ENCODE assay signal across 8 cellular contexts in the genomic region with DNA sequence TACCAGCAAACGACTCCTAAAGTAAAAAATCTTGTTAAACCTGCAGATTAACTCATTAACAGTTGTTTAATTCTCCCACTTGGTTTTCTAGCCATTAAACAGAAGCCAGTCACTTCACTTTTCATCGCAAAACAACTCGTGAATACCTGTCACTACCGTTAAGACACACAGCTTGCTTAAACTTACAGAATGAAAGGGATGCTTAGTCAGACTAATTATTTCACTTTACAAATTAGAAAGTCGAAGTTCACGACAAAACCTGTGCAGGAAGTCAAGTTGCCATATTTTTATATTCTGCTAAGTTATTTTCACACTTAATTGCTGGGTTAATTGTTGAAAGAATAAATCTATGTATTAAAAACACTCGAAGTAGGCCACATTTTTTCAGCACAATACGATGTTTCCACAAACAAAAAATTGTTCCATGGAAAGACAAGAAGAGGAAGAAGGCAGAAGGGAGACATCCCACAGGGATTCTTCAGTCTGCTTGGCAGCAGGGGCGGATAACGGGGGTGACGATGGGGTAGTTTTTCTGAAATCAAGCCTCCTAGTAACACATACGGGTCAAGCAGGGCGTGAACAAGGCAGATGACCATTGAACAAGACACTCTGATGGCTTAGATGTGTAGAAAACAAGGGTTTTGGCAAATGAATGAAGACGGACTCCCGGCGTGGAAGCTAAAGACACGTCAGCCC. TPM values are rescaled to one million over a fixed set of nuclear protein-coding genes. Genes with fewer than 3 reads are reported as not detected.
DNase-seq lines count a peak whose midpoint lies in the region; ATAC-seq lines count a peak whose summit lies in the region.

No MANE protein-coding gene starts in this region.

- peaks cover 48% of the 10 kb centered on the region for H3K36me3 Mint-ChIP-seq in activated CD4-positive, alpha-beta memory T cell treated with anti-CD3 and anti-CD28 coated beads, Interleukin-2, amount 10 ng/mL, durations not matched to agents 7 days and 5 days (ENCODE audit: low read depth)

- H3K9me3 Mint-ChIP-seq in activated CD4-positive, alpha-beta memory T cell treated with anti-CD3 and anti-CD28 coated beads, Interleukin-2, amount 10 ng/mL, durations not matched to agents 7 days and 5 days: peaks cover 2% of the 10 kb centered on the region

- H3K27me3 Mint-ChIP-seq in activated CD4-positive, alpha-beta memory T cell treated with anti-CD3 and anti-CD28 coated beads, Interleukin-2, amount 10 ng/mL, durations not matched to agents 7 days and 5 days: no peaks in the 10 kb centered on the region

- DNase-seq in activated CD4-positive, alpha-beta memory T cell treated with anti-CD3 and anti-CD28 coated beads, Interleukin-2, amount 10 ng/mL, durations not matched to agents 7 days and 5 days: no peak
- DNase-seq in foreskin melanocyte: peak; percentile 38
- peak; percentile 23 for DNase-seq in renal cortical epithelial cell (ENCODE audit: low read depth)
- no peak for DNase-seq in hepatic stellate cell (ENCODE audit: low spot score)
- DNase-seq in activated CD4-positive, CD25-positive, alpha-beta regulatory T cell treated with anti-CD3 and anti-CD28 coated beads, Interleukin-2, amount 50 U/mL, for 72 hours: no peak

- H3K4me3 Mint-ChIP-seq in activated CD4-positive, alpha-beta memory T cell treated with anti-CD3 and anti-CD28 coated beads, Interleukin-2, amount 10 ng/mL, durations not matched to agents 7 days and 5 days: peak overlapping the region; percentile 99

- ATAC-seq in HG03571 (IDR thresholded peaks at IDR 0.05; ENCODE audit: unreplicated experiment) (peak; percentile 2), HG02970 (IDR thresholded peaks at IDR 0.05; ENCODE audit: low FRiP score, unreplicated experiment) (no peak)

- peak overlapping the region; percentile 99 for H3K4me3 ChIP-seq in GM08714 (ENCODE audit: low read length)

- CTCF ChIA-PET in activated CD4-positive, alpha-beta memory T cell treated with anti-CD3 and anti-CD28 coated beads, Interleukin-2, amount 10 ng/mL, durations not matched to agents 7 days and 5 days (lab: Charles Lee): interaction anchor here (1.1 kb wide), 1 partner anchor 78 kb away, joined by 4 read pairs; the partner anchor contains the start of genes CAGE1 and RIOK1

- POLR2A ChIA-PET in activated CD4-positive, alpha-beta memory T cell treated with anti-CD3 and anti-CD28 coated beads, Interleukin-2, amount 10 ng/mL, durations not matched to agents 7 days and 5 days (lab: Charles Lee): interaction anchor here (1.2 to 5.0 kb wide), 5 partner anchors 8 to 103 kb away, joined by 3 to 61 read pairs (median 5); partner anchors contain the start of genes CAGE1 and RIOK1

- H3K4me1 Mint-ChIP-seq in activated CD4-positive, alpha-beta memory T cell treated with anti-CD3 and anti-CD28 coated beads, Interleukin-2, amount 10 ng/mL, durations not matched to agents 7 days and 5 days: peaks cover 57% of the 10 kb centered on the region

- peak overlapping the region; percentile 94 for H3K27ac Mint-ChIP-seq in activated CD4-positive, alpha-beta memory T cell treated with anti-CD3 and anti-CD28 coated beads, Interleukin-2, amount 10 ng/mL, durations not matched to agents 7 days and 5 days

RNA-seq across cellular contexts. Expression of gene SSR1, which starts 0.9 kb away (rescaled TPM):
- total RNA-seq in activated CD4-positive, alpha-beta memory T cell treated with anti-CD3 and anti-CD28 coated beads, Interleukin-2, amount 10 ng/mL, durations not matched to agents 7 days and 5 days: 100 to 1,000 TPM; 182 to 188 TPM
- 71.0 and 169 TPM in 2 replicates for total RNA-seq in renal cortical epithelial cell

Comparison
In these comparisons a context has a peak if more than half of its experiments do, and no peak if none do; other contexts are left out.
1. DNase-seq: peak in foreskin melanocyte (single experiment) and renal cortical epithelial cell (single experiment); none in activated CD4-positive, alpha-beta memory T cell treated with anti-CD3 and anti-CD28 coated beads, Interleukin-2, amount 10 ng/mL, durations not matched to agents 7 days and 5 days (single experiment), hepatic stellate cell (single experiment) and activated CD4-positive, CD25-positive, alpha-beta regulatory T cell treated with anti-CD3 and anti-CD28 coated beads, Interleukin-2, amount 50 U/mL, for 72 hours (single experiment).